In genomic region chr22:35411112-35411511, GRCh38 we compare ENCODE assay signal across 2 cellular contexts.
TF ChIP-seq lines count a peak whose summit lies in the region.

No MANE protein-coding gene starts in this region.

TF ChIP-seq in HCT116, 20 proteins besides CTCF, POLR2A, EP300 and RAD21 (continued from another document):
- TF ChIP-seq ZBTB33 (IDR thresholded peaks at IDR 0.05; ENCODE audit: extremely low read depth, insufficient replicate concordance, low read length) = no peak
- TF ChIP-seq EGR1 (IDR thresholded peaks at IDR 0.05; ENCODE audit: low read depth) = no peak
- no peak for TF ChIP-seq JUND (IDR thresholded peaks at IDR 0.05)
- no peak for TF ChIP-seq CEBPB (IDR thresholded peaks at IDR 0.05; ENCODE audit: low read depth)
- no peak for TF ChIP-seq ELF1 (IDR thresholded peaks at IDR 0.05; ENCODE audit: borderline replicate concordance, low read depth)
- no peak for TF ChIP-seq ATF3 (IDR thresholded peaks at IDR 0.05)
- TF ChIP-seq SRF (IDR thresholded peaks at IDR 0.05; ENCODE audit: low read depth) = no peak
- no peak for TF ChIP-seq REST (IDR thresholded peaks at IDR 0.05; ENCODE audit: low read depth)
- TF ChIP-seq YY1 (IDR thresholded peaks at IDR 0.05; ENCODE audit: extremely low read depth, insufficient replicate concordance, low read depth, low read length) = no peak
- TF ChIP-seq ZNF274 (IDR thresholded peaks at IDR 0.05; ENCODE audit: low read depth, low read length) = no peak
- TF ChIP-seq EZH2 (IDR thresholded peaks at IDR 0.05) = no peak
- TF ChIP-seq SIN3A (IDR thresholded peaks at IDR 0.05; ENCODE audit: low read depth) = no peak

TF ChIP-seq in SK-N-SH treated with all-trans-retinoic acid at 6 μM for 48 hours, 23 proteins besides CTCF, POLR2A, EP300 and RAD21 (continued from another document):
- TF ChIP-seq POU6F1 (CRISPR knock-in tag; IDR thresholded peaks at IDR 0.05; ENCODE audit: borderline replicate concordance, low read depth) (no peak), CSRNP3 (CRISPR knock-in tag; IDR thresholded peaks at IDR 0.05) (no peak), SNAI2 (CRISPR knock-in tag; IDR thresholded peaks at IDR 0.05) (no peak), ZFP3 (CRISPR knock-in tag; IDR thresholded peaks at IDR 0.05) (no peak), ZNF70 (CRISPR knock-in tag; IDR thresholded peaks at IDR 0.05) (no peak), ZC3H10 (CRISPR knock-in tag; IDR thresholded peaks at IDR 0.05) (no peak), BACH2 (CRISPR knock-in tag; IDR thresholded peaks at IDR 0.05; ENCODE audit: borderline replicate concordance) (no peak)
